In genomic region chr2:24577481-24577880, GRCh38 we compare ENCODE assay signal across 1 cellular context.
TF ChIP-seq lines count a peak whose summit lies in the region.

No MANE protein-coding gene starts in this region.

TF ChIP-seq in HepG2, 621 proteins besides CTCF, POLR2A, EP300 and RAD21 (continued from another document):
- TF ChIP-seq E2F5 (CRISPR knock-in tag; conservative IDR thresholded peaks at IDR 0.05) (no peak), ZFP91 (CRISPR knock-in tag; IDR thresholded peaks at IDR 0.05; ENCODE audit: borderline replicate concordance) (no peak), ZNF124 (CRISPR knock-in tag; IDR thresholded peaks at IDR 0.05) (no peak), ZNF572 (CRISPR knock-in tag; IDR thresholded peaks at IDR 0.05) (no peak), SP1 (IDR thresholded peaks at IDR 0.05) (no peak), SP1 (CRISPR knock-in tag; IDR thresholded peaks at IDR 0.05) (no peak), RFX5 (IDR thresholded peaks at IDR 0.05; ENCODE audit: low read depth, low read length) (no peak), CREB1 (IDR thresholded peaks at IDR 0.05) (no peak), CREB1 (CRISPR knock-in tag; IDR thresholded peaks at IDR 0.05) (no peak), ZXDC (CRISPR knock-in tag; IDR thresholded peaks at IDR 0.05) (no peak), TP53 (CRISPR knock-in tag; conservative IDR thresholded peaks at IDR 0.05) (no peak), KDM1A (CRISPR knock-in tag; IDR thresholded peaks at IDR 0.05) (no peak), NCOR1 (IDR thresholded peaks at IDR 0.05; ENCODE audit: borderline replicate concordance, low read length) (no peak), ZNF224 (CRISPR knock-in tag; IDR thresholded peaks at IDR 0.05) (no peak), RBM22 (optimal IDR thresholded peaks at IDR 0.05; ENCODE audit: low read length) (no peak), ZBTB7A (CRISPR knock-in tag; IDR thresholded peaks at IDR 0.05) (no peak), TEAD2 (CRISPR knock-in tag; IDR thresholded peaks at IDR 0.05) (no peak)
